8 cellular contexts compared by ENCODE assay signal in the genomic region with DNA sequence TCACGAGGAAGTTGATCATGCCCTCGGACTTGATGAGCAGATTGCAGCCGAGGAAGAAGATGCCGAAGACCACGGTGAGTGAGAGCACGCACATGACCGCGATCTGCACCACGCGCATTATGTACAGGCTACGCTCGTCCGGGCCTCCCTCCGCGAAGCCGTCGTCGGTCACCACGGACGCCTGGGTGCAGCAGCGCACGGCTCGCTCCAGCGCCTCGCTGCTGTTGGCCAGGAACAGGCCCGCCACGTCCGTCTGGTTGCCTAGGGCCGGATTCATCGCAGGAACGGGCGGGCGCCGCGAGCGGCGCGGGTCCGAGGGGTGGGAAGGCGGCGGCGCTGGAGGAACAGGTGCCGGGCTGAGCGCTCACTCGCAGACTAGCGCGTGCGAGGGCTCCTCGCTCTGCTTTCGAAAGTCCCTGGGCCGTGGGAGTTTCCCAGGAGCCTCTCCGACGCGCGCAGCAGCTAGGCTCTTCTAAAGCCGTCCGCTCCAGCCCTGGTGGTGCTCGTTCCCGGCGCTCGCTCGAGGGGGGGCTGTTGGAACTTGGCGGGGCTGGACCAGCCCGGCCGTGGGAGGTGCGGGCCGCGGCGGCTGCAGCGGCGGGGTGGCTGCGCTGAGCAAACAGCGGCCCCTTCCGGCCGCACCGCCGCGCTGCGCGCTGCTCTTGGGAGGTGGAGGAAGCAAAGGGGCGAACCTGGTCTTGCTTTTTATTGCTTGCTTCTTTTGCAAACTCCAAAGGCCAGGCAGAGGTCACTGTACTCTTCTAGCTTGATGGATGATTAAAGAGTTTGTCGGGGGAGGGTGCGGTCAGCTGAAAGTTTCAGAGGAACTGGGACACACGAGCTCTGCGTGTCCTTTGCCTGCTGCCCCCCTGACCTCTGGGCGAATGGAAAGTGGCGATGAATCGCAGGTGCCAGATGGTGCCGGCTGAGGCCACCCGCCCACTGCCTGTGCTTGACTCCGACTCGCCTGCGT. TPM values are rescaled to one million over a fixed set of nuclear protein-coding genes. Genes with fewer than 3 reads are reported as not detected.
DNase-seq lines count a peak whose midpoint lies in the region; ATAC-seq lines count a peak whose summit lies in the region.

A gene (minus strand): TSS at position 474 of the 973 bp plus-strand sequence. CDS start 197 bp downstream, at position 277.

- H3K4me3 ChIP-seq in mononuclear cell (ENCODE audit: low read length): peak within 1 kb of the TSS; percentile 14

- H3K27me3 ChIP-seq in mononuclear cell (ENCODE audit: insufficient read depth, low read length): peaks cover 57% of the 10 kb centered on the region

- peaks cover 21% of the 10 kb centered on the region for H3K4me1 ChIP-seq in mononuclear cell (ENCODE audit: insufficient read depth, low read length)

- DNase-seq in AG08395 (ENCODE audit: low spot score): peak; percentile 76
- DNase-seq in NCI-H345 treated with DMSO at 0.1 percent for 48 hours (lab: John Stamatoyannopoulos, UW; ENCODE audit: unreplicated experiment): peak; percentile 86
- DNase-seq in activated CD8-positive, alpha-beta memory T cell treated with anti-CD3 and anti-CD28 coated beads for 48 hours (ENCODE audit: low read depth in 2 of 3, low spot score in 2 of 3): peak in 2 of 3 experiments; percentile 27 to 30
- peak; percentile 24 for DNase-seq in epidermal melanocyte (ENCODE audit: insufficient read length, low spot score)
- peak; percentile 22 for DNase-seq in stimulated activated CD8-positive, alpha-beta memory T cell treated with anti-CD3 and anti-CD28 coated beads, Interleukin-4, amount 100 ng/mL, for 24 hours (ENCODE audit: low read depth)

- peak; percentile 85 for ATAC-seq in GM18867 (IDR thresholded peaks at IDR 0.05; ENCODE audit: unreplicated experiment)
- ATAC-seq in HG03097 (IDR thresholded peaks at IDR 0.05; ENCODE audit: low FRiP score, unreplicated experiment): peak; percentile 95

- H3K9me3 ChIP-seq in mononuclear cell (ENCODE audit: low read depth, low read length): no peaks in the 10 kb centered on the region

RNA-seq across cellular contexts. Expression of the gene that starts here (rescaled TPM):
- 0.10 TPM for total RNA-seq in mononuclear cell

Comparison
In these comparisons a context has a peak if more than half of its experiments do, and no peak if none do; other contexts are left out.
1. Peak in every context shown above with its lines: DNase-seq, ATAC-seq and H3K4me3 ChIP-seq.
2. DNase-seq: peak in every context shown above with its lines; median percentile 86 in NCI-H345 treated with DMSO at 0.1 percent for 48 hours; 76 in AG08395; 28 in activated CD8-positive, alpha-beta memory T cell treated with anti-CD3 and anti-CD28 coated beads for 48 hours; 24 in epidermal melanocyte; 22 in stimulated activated CD8-positive, alpha-beta memory T cell treated with anti-CD3 and anti-CD28 coated beads, Interleukin-4, amount 100 ng/mL, for 24 hours.